8 cellular contexts compared by ENCODE assay signal in the genomic region with DNA sequence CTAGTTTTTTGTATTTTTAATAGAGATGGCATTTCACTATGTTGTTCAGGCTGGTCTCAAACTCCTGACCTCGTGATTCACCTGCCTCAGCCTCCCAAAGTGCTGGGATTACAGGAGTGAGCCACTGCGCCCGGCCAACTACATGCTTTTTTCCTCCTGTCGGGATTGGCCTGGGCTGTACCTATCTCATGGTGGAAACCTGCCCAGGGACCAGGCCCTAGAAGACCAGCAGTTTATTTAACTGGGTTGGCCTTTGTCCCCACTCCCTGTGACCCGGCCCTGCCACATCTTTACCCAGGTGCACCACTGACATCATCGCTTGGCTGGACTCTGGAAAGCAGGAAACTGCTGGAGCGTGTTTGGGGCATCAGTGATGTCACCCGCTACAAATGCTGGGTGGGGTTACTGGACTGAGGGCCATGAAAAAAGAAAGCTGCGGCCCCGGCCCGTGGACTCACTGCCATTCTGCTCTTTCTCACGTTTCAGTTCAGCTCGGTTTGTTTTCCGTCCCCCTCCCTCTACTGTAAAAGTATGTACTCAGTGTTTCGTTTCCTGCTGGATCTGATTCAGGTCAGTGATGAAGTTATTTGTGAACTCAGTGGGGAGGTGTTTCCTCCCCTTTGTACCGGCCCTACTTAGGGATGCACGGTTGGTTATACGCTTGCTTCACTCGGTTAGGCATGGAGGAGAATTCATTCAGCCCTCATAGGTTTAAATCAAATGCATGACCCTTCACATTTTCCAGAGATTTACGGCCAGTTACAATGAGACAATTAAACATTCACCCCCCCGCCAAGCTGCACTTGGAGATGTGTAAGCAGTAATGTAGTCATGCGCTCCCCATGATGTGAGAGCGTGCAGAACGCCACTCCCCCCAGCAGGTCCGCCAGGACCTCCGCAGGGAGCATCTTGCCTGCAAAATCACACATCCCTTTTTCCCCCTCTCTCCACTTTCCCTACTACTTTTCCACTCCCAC.
DNase-seq lines count a peak whose midpoint lies in the region; ATAC-seq, FAIRE-seq and TF ChIP-seq lines count a peak whose summit lies in the region.

No MANE protein-coding gene starts in this region.

- TF ChIP-seq POLR2A in GM12891 (IDR thresholded peaks at IDR 0.05; ENCODE audit: low read depth, low read length): no peak
- TF ChIP-seq POLR2A in prostate gland (IDR thresholded peaks at IDR 0.05): no peak

- 24% methylated on average over 26 of the region's 26 CpGs for WGBS in prostate gland

- peak; percentile 83 for ATAC-seq in Panc1
- no peak for ATAC-seq in GM19455 (IDR thresholded peaks at IDR 0.05; ENCODE audit: unreplicated experiment)

- CTCF ChIA-PET in Panc1 (lab: Charles Lee): interaction anchor here (0.5 to 1.0 kb wide), 2 partner anchors 30 to 290 kb away, joined by 3 read pairs; no protein-coding TSS in a partner anchor

- peak; percentile 62 for FAIRE-seq in GM12891 (lab: Jason Lieb, UNC)

- H3K27ac ChIP-seq in Panc1 (ENCODE audit: low read length) (peak overlapping the region; percentile 94), prostate gland (peak overlapping the region; percentile 52 to 68)

- intact Hi-C loops in Panc1 (cut with micrococcal nuclease; ENCODE audit: unreplicated experiment): no loop called here
- intact Hi-C loops in prostate gland (cut with DNase I): no loop called here

- no TSS peak for BruUV-seq in Panc1 (replicated peaks; lab: Mats Ljungman, UMichigan)

- H3K9me3 ChIP-seq in Panc1 (ENCODE audit: control insufficient read depth, insufficient read depth, low read depth, low read length) (no peaks in the 10 kb centered on the region; the same call in 1 of the 2 replicates), prostate gland (no peaks in the 10 kb centered on the region)

- in situ Hi-C loops in Panc1 (cut with HindIII; ENCODE audit: low pct_unique_long_range_greater_than_20kb, low sequenced_read_pairs): no loop called here

- POLR2A ChIA-PET in Panc1 (lab: Charles Lee): interaction anchor here (0.7 kb wide), 1 partner anchor 9 kb away, joined by 3 read pairs; no protein-coding TSS in a partner anchor

- H3K4me1 ChIP-seq in Panc1 (ENCODE audit: control insufficient read depth, insufficient read depth, low read length) (peaks cover 51% of the 10 kb centered on the region), prostate gland (replicated peaks) (no peaks in the 10 kb centered on the region)

- peak; percentile 19 for DNase-seq in GM12891 (ENCODE audit: insufficient read length, low spot score)
- peak; percentile 82 for DNase-seq in Panc1 (ENCODE audit: low read depth, low spot score)
- peak; percentile 87 for DNase-seq in fibroblast of villous mesenchyme (ENCODE audit: low read depth)
- DNase-seq in prostate gland (ENCODE audit: low spot score): peak; percentile 73
- no peak for DNase-seq in stimulated activated CD4-positive, alpha-beta T cell treated with anti-CD3 and anti-CD28 coated beads, Interleukin-4, amount 100 ng/mL, for 1 hour
- DNase-seq in activated effector memory CD4-positive, alpha-beta T cell treated with anti-CD3 and anti-CD28 coated beads, Interleukin-2, amount 50 U/mL, for 16 hours: no peak
- DNase-seq in hippocampal formation (lab: John Stamatoyannopoulos, UW): no peak

- H3K27me3 ChIP-seq in Panc1 (ENCODE audit: control insufficient read depth, insufficient read depth, low read length) (no peaks in the 10 kb centered on the region), prostate gland (replicated peaks; ENCODE audit: insufficient read depth) (no peaks in the 10 kb centered on the region)

- TF ChIP-seq CTCF in Panc1 (IDR thresholded peaks at IDR 0.05) (no peak), fibroblast of villous mesenchyme (IDR thresholded peaks at IDR 0.05; ENCODE audit: insufficient read depth, low read depth, low read length) (no peak), prostate gland (IDR thresholded peaks at IDR 0.05) (no peak)

- H3K4me3 ChIP-seq in Panc1 (ENCODE audit: low read depth in 2 of 2, low read length in 2 of 2) (peak overlapping the region in 1 of 2 experiments; percentile 17; a peak in 2 of 4 replicates), fibroblast of villous mesenchyme (ENCODE audit: low read depth, low read length) (no peak overlapping the region), prostate gland (peak overlapping the region in 1 of 2 donors; percentile 7)

- H3K36me3 ChIP-seq in Panc1 (ENCODE audit: control insufficient read depth, insufficient read depth, low read length) (no peaks in the 10 kb centered on the region; the same call in 1 of the 2 replicates), prostate gland (no peaks in the 10 kb centered on the region)

TF ChIP-seq in GM12891, 5 proteins besides CTCF, POLR2A, EP300 and RAD21:
- TF ChIP-seq SPI1 (IDR thresholded peaks at IDR 0.05; ENCODE audit: low read depth, low read length) (no peak), TAF1 (IDR thresholded peaks at IDR 0.05; ENCODE audit: low read depth, low read length) (no peak), POU2F2 (IDR thresholded peaks at IDR 0.05; ENCODE audit: low read depth, low read length) (no peak), POLR2AphosphoS5 (IDR thresholded peaks at IDR 0.05; ENCODE audit: low read depth, low read length) (no peak), PAX5 (IDR thresholded peaks at IDR 0.05; ENCODE audit: insufficient read depth, low read length, severe bottlenecking) (no peak)

Comparison
In these comparisons a context has a peak if more than half of its experiments do, and no peak if none do; other contexts are left out.
1. DNase-seq: peak in GM12891 (single experiment), Panc1 (single experiment), fibroblast of villous mesenchyme (single experiment) and prostate gland (single experiment); none in stimulated activated CD4-positive, alpha-beta T cell treated with anti-CD3 and anti-CD28 coated beads, Interleukin-4, amount 100 ng/mL, for 1 hour (single experiment), activated effector memory CD4-positive, alpha-beta T cell treated with anti-CD3 and anti-CD28 coated beads, Interleukin-2, amount 50 U/mL, for 16 hours (single experiment) and hippocampal formation (0 of 2).